Comparison of ENCODE assay signal across 21 cellular contexts in genomic region chr1:40879487-40880175, GRCh38.
"Had no signal": no experiment of that assay in that cellular context is flagged by ENCODE, and none has a peak within 500 bp of the region (broad histone marks: within the 10 kb centered on the region; RNA-seq: fewer than 3 reads in every experiment).

No MANE protein-coding gene starts in this region.

- H3K4me3 ChIP-seq: body of pancreas, coronary artery, esophagus squamous epithelium, hepatocyte, left lung, right lobe of liver had no signal

- ATAC-seq: activated CD8-positive, alpha-beta T cell treated with anti-CD3 and anti-CD28 coated beads, Interleukin-2, amount 10 ng/mL, durations not matched to agents 7 days and 5 days; body of pancreas; left lung; natural killer cell treated with Interleukin-12 subunit alpha and Interleukin-12 subunit beta and Interleukin-15 and Interleukin-18, amount 100 ng/mL, for 72 hours; right lobe of liver; stimulated activated naive CD8-positive, alpha-beta T cell treated with anti-CD3 and anti-CD28 coated beads, Interleukin-15, amount 100 ng/mL, for 72 hours; T-helper 17 cell had no signal

- H2AFZ ChIP-seq: hepatocyte had no signal

- H3K9me3 Mint-ChIP-seq: central memory CD8-positive, alpha-beta T cell; memory B cell had no signal

- H3K36me3 Mint-ChIP-seq: type B pancreatic cell had no signal

- H3K27ac Mint-ChIP-seq: activated B cell treated with CpG ODN at 0.5 μM for 24 hours; activated CD8-positive, alpha-beta T cell treated with anti-CD3 and anti-CD28 coated beads, Interleukin-2, amount 10 ng/mL, durations not matched to agents 7 days and 5 days; activated naive CD4-positive, alpha-beta T cell treated with anti-CD3 and anti-CD28 coated beads, Interleukin-2, amount 50 U/mL, for 24 hours; memory B cell; T-helper 17 cell; type B pancreatic cell had no signal

- H3K27ac ChIP-seq: body of pancreas, coronary artery, esophagus squamous epithelium, hepatocyte, left lung, right lobe of liver had no signal

- H3K4me3 Mint-ChIP-seq: activated B cell treated with CpG ODN at 0.5 μM for 24 hours; activated CD8-positive, alpha-beta T cell treated with anti-CD3 and anti-CD28 coated beads, Interleukin-2, amount 10 ng/mL, durations not matched to agents 7 days and 5 days; activated naive CD4-positive, alpha-beta T cell treated with anti-CD3 and anti-CD28 coated beads, Interleukin-2, amount 50 U/mL, for 24 hours; central memory CD8-positive, alpha-beta T cell; memory B cell; natural killer cell treated with Interleukin-12 subunit alpha and Interleukin-12 subunit beta and Interleukin-15 and Interleukin-18, amount 100 ng/mL, for 72 hours; stimulated activated naive CD8-positive, alpha-beta T cell treated with anti-CD3 and anti-CD28 coated beads, Interleukin-15, amount 100 ng/mL, for 72 hours; T-helper 17 cell; type B pancreatic cell had no signal

- DNase-seq: activated B cell treated with CpG ODN at 0.5 μM for 24 hours; activated CD4-positive, alpha-beta T cell treated with anti-CD3 and anti-CD28 coated beads for 48 hours; activated CD8-positive, alpha-beta memory T cell treated with anti-CD3 and anti-CD28 coated beads, Interleukin-2, amount 50 U/mL, for 4 hours; activated CD8-positive, alpha-beta T cell treated with anti-CD3 and anti-CD28 coated beads, Interleukin-2, amount 10 ng/mL, durations not matched to agents 7 days and 5 days; activated effector memory CD4-positive, alpha-beta T cell treated with anti-CD3 and anti-CD28 coated beads, Interleukin-2, amount 50 U/mL, for 16 hours; activated T-cell treated with anti-CD3 and anti-CD28 coated beads, Interleukin-2, amount 50 U/mL, for 48 hours; amniotic stem cell; body of pancreas; esophagus squamous epithelium; kidney; left lung; right lobe of liver; stimulated activated naive CD8-positive, alpha-beta T cell treated with anti-CD3 and anti-CD28 coated beads, Interleukin-15, amount 100 ng/mL, for 72 hours; T-helper 17 cell had no signal

- H3K4me2 ChIP-seq: hepatocyte had no signal

- H3K36me3 ChIP-seq: esophagus squamous epithelium, left lung, right lobe of liver had no signal

- H3K9me3 ChIP-seq: right lobe of liver had no signal
